In genomic region chr1:186976700-186977099, GRCh38 we compare ENCODE assay signal across 25 cellular contexts.
"Had no signal": no experiment of that assay in that cellular context is flagged by ENCODE, and none has a peak within 500 bp of the region (broad histone marks: within the 10 kb centered on the region; RNA-seq: fewer than 3 reads in every experiment).

No MANE protein-coding gene starts in this region.

- H3K27ac Mint-ChIP-seq: activated B cell treated with CpG ODN at 0.5 μM for 24 hours; activated CD8-positive, alpha-beta memory T cell treated with anti-CD3 and anti-CD28 coated beads, Interleukin-2, amount 10 ng/mL, durations not matched to agents 7 days and 5 days; activated CD8-positive, alpha-beta T cell treated with anti-CD3 and anti-CD28 coated beads, Interleukin-2, amount 10 ng/mL, durations not matched to agents 7 days and 5 days; activated naive CD4-positive, alpha-beta T cell treated with anti-CD3 and anti-CD28 coated beads, Interleukin-2, amount 50 U/mL, for 72 hours; activated T-helper 2 cell treated with anti-CD3 and anti-CD28 coated beads, Interferon-gamma antibody, Interleukin-2, Interleukin-4, amounts not matched to agents 10 μg/mL and 5 μg/mL and 100 μg/mL, durations not matched to agents 14 hours and 24 hours and 36 hours; dendritic cell treated with granulocyte-macrophage colony-stimulating factor and Interleukin-4, amounts not matched to agents 40 ng/mL and 50 ng/mL, for 4 days; naive thymus-derived CD8-positive, alpha-beta T cell; neural progenitor cell; T-helper 2 cell treated with Interferon-gamma antibody and Interleukin-4, amounts not matched to agents 5 μg/mL and 100 μg/mL, for 36 hours had no signal

- H3K9ac ChIP-seq: neural progenitor cell had no signal

- H3K4me1 ChIP-seq: neural progenitor cell, right lobe of liver had no signal

- H3K4me3 Mint-ChIP-seq: activated B cell treated with CpG ODN at 0.5 μM for 24 hours; activated CD8-positive, alpha-beta memory T cell treated with anti-CD3 and anti-CD28 coated beads, Interleukin-2, amount 10 ng/mL, durations not matched to agents 7 days and 5 days; activated CD8-positive, alpha-beta T cell treated with anti-CD3 and anti-CD28 coated beads, Interleukin-2, amount 10 ng/mL, durations not matched to agents 7 days and 5 days; central memory CD8-positive, alpha-beta T cell; dendritic cell treated with granulocyte-macrophage colony-stimulating factor and Interleukin-4, amounts not matched to agents 40 ng/mL and 50 ng/mL, for 4 days; mesothelial cell of epicardium; naive thymus-derived CD8-positive, alpha-beta T cell; neural progenitor cell; T-helper 2 cell treated with Interferon-gamma antibody and Interleukin-4, amounts not matched to agents 5 μg/mL and 100 μg/mL, for 36 hours had no signal

- ATAC-seq: activated CD8-positive, alpha-beta memory T cell treated with anti-CD3 and anti-CD28 coated beads, Interleukin-2, amount 10 ng/mL, durations not matched to agents 7 days and 5 days; activated CD8-positive, alpha-beta T cell treated with anti-CD3 and anti-CD28 coated beads, Interleukin-2, amount 10 ng/mL, durations not matched to agents 7 days and 5 days; activated naive CD4-positive, alpha-beta T cell treated with anti-CD3 and anti-CD28 coated beads, Interleukin-2, amount 50 U/mL, for 72 hours; naive thymus-derived CD8-positive, alpha-beta T cell; right lobe of liver had no signal

- H3K4me2 ChIP-seq: neural progenitor cell had no signal

- H3K36me3 ChIP-seq: esophagus squamous epithelium, neural progenitor cell, right lobe of liver, tibial nerve had no signal

- H3K27me3 ChIP-seq: esophagus squamous epithelium, neural progenitor cell, right lobe of liver, tibial nerve had no signal

- H3K4me3 ChIP-seq: esophagus squamous epithelium, neural progenitor cell, right lobe of liver, skin epidermis, tibial nerve had no signal

- H3K27ac ChIP-seq: epithelial cell of prostate, esophagus squamous epithelium, neural progenitor cell, right lobe of liver, skin epidermis, tibial nerve had no signal

- H3K4me1 Mint-ChIP-seq: activated B cell treated with CpG ODN at 0.5 μM for 24 hours; activated CD8-positive, alpha-beta memory T cell treated with anti-CD3 and anti-CD28 coated beads, Interleukin-2, amount 10 ng/mL, durations not matched to agents 7 days and 5 days; central memory CD8-positive, alpha-beta T cell; naive thymus-derived CD8-positive, alpha-beta T cell; neural progenitor cell had no signal

- H3K36me3 Mint-ChIP-seq: activated CD8-positive, alpha-beta memory T cell treated with anti-CD3 and anti-CD28 coated beads, Interleukin-2, amount 10 ng/mL, durations not matched to agents 7 days and 5 days; activated naive CD4-positive, alpha-beta T cell treated with anti-CD3 and anti-CD28 coated beads, Interleukin-2, amount 50 U/mL, for 72 hours; naive thymus-derived CD8-positive, alpha-beta T cell; neural progenitor cell had no signal

- H3K9me3 ChIP-seq: esophagus squamous epithelium, right lobe of liver, tibial nerve had no signal

- H3K27me3 Mint-ChIP-seq: activated B cell treated with CpG ODN at 0.5 μM for 24 hours; central memory CD8-positive, alpha-beta T cell; dendritic cell treated with granulocyte-macrophage colony-stimulating factor and Interleukin-4, amounts not matched to agents 40 ng/mL and 50 ng/mL, for 4 days had no signal

- DNase-seq: activated B cell treated with CpG ODN at 0.5 μM for 24 hours; activated CD4-positive, alpha-beta T cell treated with anti-CD3 and anti-CD28 coated beads, Interleukin-2, amount 50 U/mL, for 1 hour; activated CD8-positive, alpha-beta memory T cell treated with anti-CD3 and anti-CD28 coated beads, Interleukin-2, amount 10 ng/mL, durations not matched to agents 7 days and 5 days; activated CD8-positive, alpha-beta T cell treated with anti-CD3 and anti-CD28 coated beads, Interleukin-2, amount 10 ng/mL, durations not matched to agents 7 days and 5 days; activated naive CD4-positive, alpha-beta T cell; activated T-cell treated with anti-CD3 and anti-CD28 coated beads, Interleukin-2, amount 50 U/mL, for 48 hours; effector CD4-positive, alpha-beta T cell; esophagus squamous epithelium; naive thymus-derived CD8-positive, alpha-beta T cell; right lobe of liver; stimulated activated CD4-positive, alpha-beta T cell treated with anti-CD3 and anti-CD28 coated beads, Interleukin-12 subunit alpha, Interleukin-12 subunit beta, amount 100 ng/mL, for 4 hours; stimulated activated CD4-positive, alpha-beta T cell treated with anti-CD3 and anti-CD28 coated beads, Interleukin-4, amount 100 ng/mL, for 4 hours; stimulated activated CD8-positive, alpha-beta memory T cell treated with anti-CD3 and anti-CD28 coated beads, Interleukin-4, amount 100 ng/mL, for 48 hours; stimulated activated naive CD4-positive, alpha-beta T cell; T-helper 1 cell had no signal

- H3K9me3 Mint-ChIP-seq: activated B cell treated with CpG ODN at 0.5 μM for 24 hours; activated naive CD4-positive, alpha-beta T cell treated with anti-CD3 and anti-CD28 coated beads, Interleukin-2, amount 50 U/mL, for 72 hours; activated T-helper 2 cell treated with anti-CD3 and anti-CD28 coated beads, Interferon-gamma antibody, Interleukin-2, Interleukin-4, amounts not matched to agents 10 μg/mL and 5 μg/mL and 100 μg/mL, durations not matched to agents 14 hours and 24 hours and 36 hours; central memory CD8-positive, alpha-beta T cell; dendritic cell treated with granulocyte-macrophage colony-stimulating factor and Interleukin-4, amounts not matched to agents 40 ng/mL and 50 ng/mL, for 4 days; naive thymus-derived CD8-positive, alpha-beta T cell; neural progenitor cell; T-helper 2 cell treated with Interferon-gamma antibody and Interleukin-4, amounts not matched to agents 5 μg/mL and 100 μg/mL, for 36 hours had no signal
